In genomic region chr5:179435731-179436315, GRCh38 we compare ENCODE assay signal across 21 cellular contexts.
DNase-seq lines count a peak whose midpoint lies in the region; ATAC-seq and TF ChIP-seq lines count a peak whose summit lies in the region.
"Had no signal": no experiment of that assay in that cellular context is flagged by ENCODE, and none has a peak within 500 bp of the region (broad histone marks: within the 10 kb centered on the region; RNA-seq: fewer than 3 reads in every experiment).

No MANE protein-coding gene starts in this region.

- no peak overlapping the region for H3K9ac ChIP-seq in Karpas-422 (ENCODE audit: low read length)

- peaks cover 17% of the 10 kb centered on the region for H3K27me3 Mint-ChIP-seq in nephron (ENCODE audit: low read depth)

- H3K36me3 ChIP-seq in Karpas-422 (ENCODE audit: insufficient read depth, low read length): no peaks in the 10 kb centered on the region
- H3K36me3 ChIP-seq in spleen: no peaks in the 10 kb centered on the region
- H3K36me3 ChIP-seq: MG63 had no signal

- ATAC-seq in Right ventricle myocardium inferior (peak; percentile 53), GM18511 (IDR thresholded peaks at IDR 0.05; ENCODE audit: unreplicated experiment) (no peak)

- H3K4me3 ChIP-seq in Karpas-422 (ENCODE audit: low read length) (no peak overlapping the region), spleen (no peak overlapping the region)
- H3K4me3 ChIP-seq: MG63, PC-9 had no signal

- H4K20me1 ChIP-seq in Karpas-422 (ENCODE audit: insufficient read depth, low read depth, low read length): no peaks in the 10 kb centered on the region

- TF ChIP-seq CTCF in nephron (IDR thresholded peaks at IDR 0.05; ENCODE audit: unreplicated experiment in 3 of 3): no peak
- no peak for TF ChIP-seq CTCF in spleen (IDR thresholded peaks at IDR 0.05 in 8 of 11, conservative IDR thresholded peaks at IDR 0.05 in 3 of 11)

- no peaks in the 10 kb centered on the region for H3K4me1 ChIP-seq in Karpas-422 (ENCODE audit: low read length)
- H3K4me1 ChIP-seq in spleen: peaks cover 0 to 13% (median 4%) of the 10 kb centered on the region in 6 donors

- H2AFZ ChIP-seq in Karpas-422 (ENCODE audit: low read length): no peak overlapping the region
- H2AFZ ChIP-seq: PC-9 had no signal

- H3K27ac ChIP-seq in Karpas-422 (ENCODE audit: low read length) (no peak overlapping the region), spleen (no peak overlapping the region)
- H3K27ac ChIP-seq: HL-60, PC-9 had no signal

- H3K27me3 ChIP-seq in Karpas-422 (ENCODE audit: low read length) (no peaks in the 10 kb centered on the region), spleen (replicated peaks in 1 of 7) (peaks cover 0 to 26% (median 0%) of the 10 kb centered on the region in 7 donors)
- H3K27me3 ChIP-seq: MG63 had no signal

- peaks cover 18% of the 10 kb centered on the region for H3K4me1 Mint-ChIP-seq in nephron

- H3K36me3 Mint-ChIP-seq in nephron (ENCODE audit: low read depth): no peaks in the 10 kb centered on the region

- no peaks in the 10 kb centered on the region for H3K9me2 ChIP-seq in Karpas-422 (replicated peaks; ENCODE audit: insufficient read depth, low read length)

- WGBS in spleen, 5 donors: 84 to 93% (median 90%) methylated on average over 9 to 12 of the region's 12 CpGs

- intact Hi-C loops in Right ventricle myocardium inferior (cut with DNase I): no loop called here
- intact Hi-C loops in cardiac septum (cut with DNase I): no loop called here
- intact Hi-C loops in spleen (cut with DNase I; ENCODE audit: low total_unique reads): no loop called here

- H3K79me2 ChIP-seq in Karpas-422 (ENCODE audit: low read length): no peaks in the 10 kb centered on the region

- no peak overlapping the region for H3K4me3 Mint-ChIP-seq in nephron

- TF ChIP-seq POLR2A in spleen (IDR thresholded peaks at IDR 0.05): no peak

- H3K9me3 Mint-ChIP-seq in nephron: peaks cover 17% of the 10 kb centered on the region

- DNase-seq in Right ventricle myocardium inferior (ENCODE audit: missing footprints) (no peak), cardiac septum (ENCODE audit: low spot score) (no peak), Karpas-422 (peak; percentile 16), spleen (peak; percentile 50), AG08395 (ENCODE audit: low spot score) (no peak)
- DNase-seq: 8988T, ACHN, Calu3, DMS79 treated with DMSO at 0.1 percent for 48 hours, GF-D8, H7, MG63, NCI-H2029, NCI-H446, NCI-H524 treated with DMSO at 0.1 percent for 48 hours, NCI-H774, PC-9, SHP77 had no signal

- H3K9me3 ChIP-seq in Karpas-422 (ENCODE audit: low read length) (no peaks in the 10 kb centered on the region), spleen (peaks cover 0 to 22% (median 11%) of the 10 kb centered on the region in 8 donors)
- H3K9me3 ChIP-seq: MG63 had no signal

- H3K27ac Mint-ChIP-seq in nephron: peak overlapping the region in 2 of 3 experiments; percentile 18 to 50

- no peak overlapping the region for H3K4me2 ChIP-seq in Karpas-422 (ENCODE audit: low read depth, low read length, poor library complexity, severe bottlenecking)
- H3K4me2 ChIP-seq: PC-9 had no signal

Comparison
In these comparisons a context has a peak if more than half of its experiments do, and no peak if none do; other contexts are left out.
1. DNase-seq: peak in Karpas-422 (single experiment) and spleen (single experiment); none in Right ventricle myocardium inferior (single experiment), cardiac septum (single experiment) and AG08395 (single experiment).